ENCODE assay signal across 22 cellular contexts in the genomic region with DNA sequence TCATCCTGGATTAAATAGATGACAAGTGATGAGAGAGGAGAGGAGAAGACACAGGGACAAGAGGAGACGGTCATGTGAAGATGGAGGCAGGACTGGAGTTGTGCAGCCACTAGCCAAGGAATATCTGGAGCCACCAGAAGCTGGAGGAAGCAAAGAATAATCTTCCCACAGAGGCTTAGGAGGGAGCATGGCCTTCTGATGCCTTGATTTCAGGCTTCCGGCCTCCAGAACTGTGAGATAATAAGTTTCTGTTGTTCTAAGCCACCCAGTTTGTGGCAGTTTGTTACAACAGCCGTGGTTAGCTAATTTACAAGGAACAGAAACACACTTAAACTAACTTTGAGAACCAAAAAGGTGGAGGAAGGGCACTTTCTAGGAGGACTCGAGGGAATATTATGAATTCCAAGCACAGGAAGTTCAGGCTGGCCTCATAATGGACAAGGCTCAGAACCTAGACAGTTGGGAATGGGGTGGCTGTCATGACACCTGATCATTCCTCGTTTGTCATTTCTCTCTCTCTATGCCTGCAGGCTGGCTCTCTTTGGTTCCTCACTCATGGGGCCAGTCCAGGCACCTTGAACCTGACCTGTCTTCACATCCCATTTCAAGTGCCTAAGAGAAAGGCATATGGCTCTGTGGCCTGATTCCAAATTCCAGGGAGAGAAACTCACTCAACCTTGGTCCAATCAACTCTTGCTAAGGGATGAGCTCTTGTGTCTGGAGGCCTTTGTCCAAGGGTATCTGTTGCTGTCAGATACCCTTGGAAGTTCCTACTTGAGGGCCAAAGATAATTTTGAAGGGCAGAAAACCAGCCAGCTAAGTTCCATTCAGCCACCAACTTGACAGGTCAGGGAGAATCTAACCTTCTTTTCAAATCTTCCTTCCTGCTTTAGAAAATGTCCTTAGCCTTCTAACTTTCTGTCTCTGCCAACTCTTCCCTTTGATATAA.
"Had no signal": no experiment of that assay in that cellular context is flagged by ENCODE, and none has a peak within 500 bp of the region (broad histone marks: within the 10 kb centered on the region; RNA-seq: fewer than 3 reads in every experiment).

No MANE protein-coding gene starts in this region.

- DNase-seq: activated CD4-positive, alpha-beta T cell treated with anti-CD3 and anti-CD28 coated beads, Interleukin-2, amount 50 U/mL, for 1 hour; activated CD4-positive, CD25-positive, alpha-beta regulatory T cell treated with anti-CD3 and anti-CD28 coated beads, Interleukin-2, amount 50 U/mL, for 72 hours; activated CD8-positive, alpha-beta memory T cell treated with anti-CD3 and anti-CD28 coated beads, Interleukin-2, amount 50 U/mL, for 4 hours; activated effector memory CD4-positive, alpha-beta T cell treated with Interleukin-2 at 50 U/mL for 16 hours; activated naive CD4-positive, alpha-beta T cell treated with anti-CD3 and anti-CD28 coated beads, Interleukin-2, amount 10 ng/mL, durations not matched to agents 7 days and 5 days; activated naive CD8-positive, alpha-beta T cell treated with anti-CD3 and anti-CD28 coated beads, Interleukin-2, amount 50 U/mL, for 24 hours; activated T-cell treated with anti-CD3 and anti-CD28 coated beads, Interleukin-2, amount 50 U/mL, for 48 hours; anterior cingulate cortex; brain microvascular endothelial cell; central memory CD4-positive, alpha-beta T cell; gastrocnemius medialis; head of caudate nucleus; kidney glomerular epithelial cell; left ventricle myocardium inferior; mammary epithelial cell; midbrain; right cardiac atrium; stimulated activated CD4-positive, alpha-beta T cell treated with anti-CD3 and anti-CD28 coated beads, Interleukin-2, amount 100 ng/mL, for 48 hours; transverse colon had no signal

- H3K27ac ChIP-seq: brain microvascular endothelial cell, gastrocnemius medialis, left ventricle myocardium inferior, prostate gland, transverse colon, vagina had no signal

- H3K9me3 ChIP-seq: gastrocnemius medialis, left ventricle myocardium inferior, prostate gland, transverse colon, vagina had no signal

- H3K4me1 ChIP-seq: gastrocnemius medialis, left ventricle myocardium inferior, prostate gland, transverse colon, vagina had no signal

- H3K4me3 ChIP-seq: gastrocnemius medialis, left ventricle myocardium inferior, prostate gland, skin epidermis, transverse colon, vagina had no signal

- H3K36me3 ChIP-seq: brain microvascular endothelial cell, gastrocnemius medialis, left ventricle myocardium inferior, prostate gland, transverse colon, vagina had no signal

- H3K27me3 ChIP-seq: brain microvascular endothelial cell, gastrocnemius medialis, transverse colon, vagina had no signal
